In genomic region chr10:110613341-110613995, GRCh38 we compare ENCODE assay signal across 12 cellular contexts. TPM values are rescaled to one million over a fixed set of nuclear protein-coding genes. Genes with fewer than 3 reads are reported as not detected.
DNase-seq lines count a peak whose midpoint lies in the region; ATAC-seq and TF ChIP-seq lines count a peak whose summit lies in the region.
"Had no signal": no experiment of that assay in that cellular context is flagged by ENCODE, and none has a peak within 500 bp of the region (broad histone marks: within the 10 kb centered on the region; RNA-seq: fewer than 3 reads in every experiment).

No MANE protein-coding gene starts in this region.

- intact Hi-C loops in left ventricle myocardium inferior (cut with micrococcal nuclease), result no loop called here

- H3K36me3 ChIP-seq in GM06990 (ENCODE audit: control insufficient read depth, insufficient read depth, low read length), result no peaks in the 10 kb centered on the region
- H3K36me3 ChIP-seq in left ventricle myocardium inferior, result no peaks in the 10 kb centered on the region
- H3K36me3 ChIP-seq: right lobe of liver had no signal

- no peaks in the 10 kb centered on the region for H3K9me3 Mint-ChIP-seq in activated naive CD4-positive, alpha-beta T cell treated with anti-CD3 and anti-CD28 coated beads, Interleukin-2, amount 50 U/mL, for 24 hours
- H3K9me3 Mint-ChIP-seq: activated naive CD8-positive, alpha-beta T cell treated with anti-CD3 and anti-CD28 coated beads, Interleukin-2, amount 10 ng/mL, durations not matched to agents 7 days and 5 days had no signal

- peak; percentile 24 for DNase-seq in GM06990 (ENCODE audit: extremely low read depth, insufficient read length)
- no peak for DNase-seq in NCI-H2029 treated with DMSO at 0.1 percent for 48 hours (lab: John Stamatoyannopoulos, UW)
- no peak for DNase-seq in NCI-H1105 (lab: John Stamatoyannopoulos, UW)
- no peak for DNase-seq in left ventricle myocardium inferior
- DNase-seq in activated effector memory CD4-positive, alpha-beta T cell treated with anti-CD3 and anti-CD28 coated beads, Interleukin-2, amount 50 U/mL, for 16 hours, result no peak
- DNase-seq: activated naive CD8-positive, alpha-beta T cell treated with anti-CD3 and anti-CD28 coated beads, Interleukin-2, amount 10 ng/mL, durations not matched to agents 7 days and 5 days; mucosa of descending colon; NCI-H526; right lobe of liver had no signal

- H3K36me3 Mint-ChIP-seq in activated naive CD4-positive, alpha-beta T cell treated with anti-CD3 and anti-CD28 coated beads, Interleukin-2, amount 50 U/mL, for 24 hours, result no peaks in the 10 kb centered on the region
- H3K36me3 Mint-ChIP-seq: activated naive CD8-positive, alpha-beta T cell treated with anti-CD3 and anti-CD28 coated beads, Interleukin-2, amount 10 ng/mL, durations not matched to agents 7 days and 5 days had no signal

- H3K27me3 ChIP-seq in GM06990 (replicated peaks; ENCODE audit: control insufficient read depth, insufficient read depth, low read length), result no peaks in the 10 kb centered on the region
- no peaks in the 10 kb centered on the region for H3K27me3 ChIP-seq in left ventricle myocardium inferior (ENCODE audit: low read depth)
- H3K27me3 ChIP-seq: right lobe of liver had no signal

- no peak overlapping the region for H3K27ac ChIP-seq in left ventricle myocardium inferior (replicated peaks)
- H3K27ac ChIP-seq: right lobe of liver had no signal

- peak; percentile 17 for ATAC-seq in GM18867 (IDR thresholded peaks at IDR 0.05; ENCODE audit: unreplicated experiment)
- peak; percentile 9 for ATAC-seq in HG03442 (IDR thresholded peaks at IDR 0.05; ENCODE audit: unreplicated experiment)
- ATAC-seq: mucosa of descending colon, right lobe of liver had no signal

- H3K4me1 ChIP-seq in left ventricle myocardium inferior, result peaks cover 28% of the 10 kb centered on the region
- H3K4me1 ChIP-seq: right lobe of liver had no signal

- H3K9me3 ChIP-seq in left ventricle myocardium inferior (replicated peaks), result no peaks in the 10 kb centered on the region
- H3K9me3 ChIP-seq: mucosa of descending colon, right lobe of liver had no signal

- H3K4me3 ChIP-seq in GM06990 (replicated peaks; ENCODE audit: low read depth, low read length) (no peak overlapping the region), left ventricle myocardium inferior (no peak overlapping the region)
- H3K4me3 ChIP-seq: mucosa of descending colon, right lobe of liver had no signal

- no peaks in the 10 kb centered on the region for H3K27me3 Mint-ChIP-seq in activated naive CD4-positive, alpha-beta T cell treated with anti-CD3 and anti-CD28 coated beads, Interleukin-2, amount 50 U/mL, for 24 hours
- H3K27me3 Mint-ChIP-seq: activated naive CD8-positive, alpha-beta T cell treated with anti-CD3 and anti-CD28 coated beads, Interleukin-2, amount 10 ng/mL, durations not matched to agents 7 days and 5 days had no signal

- TF ChIP-seq CTCF in GM06990 (IDR thresholded peaks at IDR 0.05; ENCODE audit: insufficient read depth, low read length, poor library complexity, severe bottlenecking) (no peak), left ventricle myocardium inferior (IDR thresholded peaks at IDR 0.05; ENCODE audit: borderline replicate concordance) (no peak)

- H3K27ac Mint-ChIP-seq in activated naive CD4-positive, alpha-beta T cell treated with anti-CD3 and anti-CD28 coated beads, Interleukin-2, amount 50 U/mL, for 24 hours, result peak overlapping the region; percentile 89
- H3K27ac Mint-ChIP-seq: activated naive CD8-positive, alpha-beta T cell treated with anti-CD3 and anti-CD28 coated beads, Interleukin-2, amount 10 ng/mL, durations not matched to agents 7 days and 5 days had no signal

- peaks cover 64% of the 10 kb centered on the region for H3K4me1 Mint-ChIP-seq in activated naive CD4-positive, alpha-beta T cell treated with anti-CD3 and anti-CD28 coated beads, Interleukin-2, amount 50 U/mL, for 24 hours

- no peak overlapping the region for H3K4me3 Mint-ChIP-seq in activated naive CD4-positive, alpha-beta T cell treated with anti-CD3 and anti-CD28 coated beads, Interleukin-2, amount 50 U/mL, for 24 hours
- H3K4me3 Mint-ChIP-seq: activated naive CD8-positive, alpha-beta T cell treated with anti-CD3 and anti-CD28 coated beads, Interleukin-2, amount 10 ng/mL, durations not matched to agents 7 days and 5 days had no signal

RNA-seq across cellular contexts. Expression of gene RBM20, which starts 30.7 kb away (rescaled TPM):
- total RNA-seq in left ventricle myocardium inferior, result 101 TPM

RNA-seq across cellular contexts. Expression of gene SMC3, which starts 46.0 kb away (rescaled TPM):
- 20.9 TPM for total RNA-seq in left ventricle myocardium inferior
